In the genomic region with DNA sequence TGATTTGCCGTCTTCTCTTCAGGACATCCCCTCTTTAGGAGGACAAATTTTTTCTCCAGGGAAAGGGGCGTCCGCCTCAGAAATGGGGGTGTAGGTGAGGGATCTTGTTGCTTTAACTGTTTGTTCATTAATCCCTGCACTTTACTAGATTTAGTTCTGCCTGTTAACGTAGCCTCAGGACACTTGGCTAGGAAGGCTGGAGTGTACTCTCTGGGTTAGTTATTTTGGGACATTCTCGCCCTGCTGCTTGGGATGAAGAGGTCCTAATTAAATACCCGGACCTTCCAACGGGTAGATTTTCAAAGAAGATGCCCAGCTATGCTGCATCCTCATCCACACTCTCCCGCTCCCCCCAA, we compare ENCODE assay signal across 9 cellular contexts. TPM values are rescaled to one million over a fixed set of nuclear protein-coding genes. Genes with fewer than 3 reads are reported as not detected.
DNase-seq lines count a peak whose midpoint lies in the region; ATAC-seq and TF ChIP-seq lines count a peak whose summit lies in the region.
"Had no signal": no experiment of that assay in that cellular context is flagged by ENCODE, and none has a peak within 500 bp of the region (broad histone marks: within the 10 kb centered on the region; RNA-seq: fewer than 3 reads in every experiment).

No MANE protein-coding gene starts in this region.

- peak; percentile 23 for ATAC-seq in Right ventricle myocardium inferior
- ATAC-seq in GM21723 (IDR thresholded peaks at IDR 0.05; ENCODE audit: unreplicated experiment), result no peak

- no peaks in the 10 kb centered on the region for H3K27me3 ChIP-seq in uterus

- H3K4me1 ChIP-seq in mesodermal cell (ENCODE audit: control insufficient read depth, insufficient read depth, low read length, poor library complexity, severe bottlenecking), result no peaks in the 10 kb centered on the region
- no peaks in the 10 kb centered on the region for H3K4me1 ChIP-seq in uterus

- H3K4me3 ChIP-seq in mesodermal cell (ENCODE audit: extremely low read depth, insufficient read depth, low read length, poor library complexity, severe bottlenecking), result peak overlapping the region; percentile 41
- peak overlapping the region; percentile 12 to 40 for H3K4me3 ChIP-seq in uterus

- in situ Hi-C loops in KBM-7 (cut with MboI; ENCODE audit: low pct_unique_long_range_greater_than_20kb, low sequenced_read_pairs), result no loop called here

- no peak for TF ChIP-seq POLR2A in uterus (IDR thresholded peaks at IDR 0.05)

- H3K27ac ChIP-seq in cingulate gyrus (ENCODE audit: low read depth, low read length) (peak overlapping the region; percentile 94), mesodermal cell (ENCODE audit: low read depth, low read length, severe bottlenecking) (no peak overlapping the region), uterus (no peak overlapping the region)

- H3K9me3 ChIP-seq in mesodermal cell (ENCODE audit: control insufficient read depth, low read length), result peaks cover 3% of the 10 kb centered on the region
- H3K9me3 ChIP-seq in uterus, result no peaks in the 10 kb centered on the region

- TF ChIP-seq CTCF in uterus (IDR thresholded peaks at IDR 0.05), result no peak

- intact Hi-C loops in Right ventricle myocardium inferior (cut with DNase I), result no loop called here
- intact Hi-C loops in cardiac septum (cut with DNase I), result no loop called here
- intact Hi-C loops in uterus (cut with DNase I; ENCODE audit: low total_unique reads), result no loop called here

- DNase-seq in Right ventricle myocardium inferior (ENCODE audit: missing footprints) (no peak), cardiac septum (ENCODE audit: low spot score) (no peak), uterus (no peak), NCI-H1436 (lab: John Stamatoyannopoulos, UW) (no peak), KBM-7 (no peak)

- WGBS in mesodermal cell (ENCODE audit: insufficient coverage in 2 of 2), 2 experiments, result 13 to 33% methylated on average over 3 to 5 of the region's 8 CpGs

- H3K36me3 ChIP-seq in mesodermal cell (ENCODE audit: control insufficient read depth, insufficient read depth, low read length) (no peaks in the 10 kb centered on the region), uterus (no peaks in the 10 kb centered on the region)

RNA-seq across cellular contexts. Expression of gene ZNF365, which starts 0.6 kb away (rescaled TPM):
- total RNA-seq in Right ventricle myocardium inferior (not detected), cardiac septum (1.2 TPM), uterus (1 to 10 TPM in 1 of 4 donors, not detected in 3; 1.3 TPM)
- 0.37 TPM for polyA plus RNA-seq in mesodermal cell (2013, experiment 1 of 2)
- polyA plus RNA-seq in mesodermal cell (2013, experiment 2 of 2), result 0.15 TPM
- total RNA-seq: mesenteric fat pad had no signal
